In the genomic region with DNA sequence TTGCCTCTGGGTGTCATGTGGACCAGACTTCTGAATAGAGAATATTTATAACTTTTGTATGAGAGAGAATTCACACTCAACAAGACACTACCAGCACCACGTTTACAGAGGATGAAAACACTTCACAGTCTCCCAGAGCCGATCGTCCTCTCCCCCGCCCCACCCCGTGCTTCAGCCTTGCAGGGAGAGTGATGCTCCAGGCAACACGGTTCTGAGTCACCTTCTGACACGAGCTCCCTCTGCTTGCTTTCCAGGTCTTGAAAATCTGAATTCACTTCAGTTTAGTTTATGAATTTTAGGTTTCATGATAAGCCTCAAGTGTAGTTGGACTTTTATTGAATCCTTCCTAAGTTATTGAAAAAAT, we compare ENCODE assay signal across 9 cellular contexts. TPM values are rescaled to one million over a fixed set of nuclear protein-coding genes. Genes with fewer than 3 reads are reported as not detected.
DNase-seq lines count a peak whose midpoint lies in the region; ATAC-seq, FAIRE-seq and TF ChIP-seq lines count a peak whose summit lies in the region.
"Had no signal": no experiment of that assay in that cellular context is flagged by ENCODE, and none has a peak within 500 bp of the region (broad histone marks: within the 10 kb centered on the region; RNA-seq: fewer than 3 reads in every experiment).

No MANE protein-coding gene starts in this region.

- intact Hi-C loops in mucosa of descending colon (cut with DNase I, micrococcal nuclease) (no loop called here), prostate gland (cut with DNase I) (no loop called here)

- peak; percentile 7 for ATAC-seq in mucosa of descending colon
- ATAC-seq in GM18909 (IDR thresholded peaks at IDR 0.05; ENCODE audit: poor library complexity, unreplicated experiment), result no peak

- FAIRE-seq in bronchial epithelial cell (lab: Jason Lieb, UNC), result no peak
- FAIRE-seq in urothelium cell line (lab: Jason Lieb, UNC), result no peak

- TF ChIP-seq CTCF in bronchial epithelial cell (IDR thresholded peaks at IDR 0.05; ENCODE audit: insufficient read depth, low read length, severe bottlenecking), result no peak
- no peak for TF ChIP-seq CTCF in mucosa of descending colon (IDR thresholded peaks at IDR 0.05)
- no peak for TF ChIP-seq CTCF in prostate gland (IDR thresholded peaks at IDR 0.05)

- H3K4me3 ChIP-seq in bronchial epithelial cell (ENCODE audit: low read depth, low read length) (no peak overlapping the region), mucosa of descending colon (no peak overlapping the region), prostate gland (no peak overlapping the region)

- TF ChIP-seq POLR2A in prostate gland (IDR thresholded peaks at IDR 0.05), result no peak

- H3K27me3 ChIP-seq in bronchial epithelial cell (ENCODE audit: control insufficient read depth, insufficient read depth, low read length) (no peaks in the 10 kb centered on the region), prostate gland (replicated peaks; ENCODE audit: insufficient read depth) (no peaks in the 10 kb centered on the region)

- 63% methylated on average over 7 of the region's 7 CpGs for WGBS in prostate gland

- no peaks in the 10 kb centered on the region for H3K4me1 ChIP-seq in mucosa of descending colon (ENCODE audit: low read depth)
- H3K4me1 ChIP-seq in prostate gland (replicated peaks), result no peaks in the 10 kb centered on the region

- DNase-seq in ELR (ENCODE audit: low read depth), result peak; percentile 74
- peak; percentile 60 for DNase-seq in NCI-H226
- peak; percentile 71 for DNase-seq in bronchial epithelial cell (ENCODE audit: low read depth)
- no peak for DNase-seq in mucosa of descending colon
- no peak for DNase-seq in urothelium cell line (ENCODE audit: low spot score)
- no peak for DNase-seq in prostate gland (ENCODE audit: low spot score)
- DNase-seq: effector CD4-positive, alpha-beta T cell; NCI-H1417 treated with DMSO at 0.1 percent for 48 hours had no signal

- no peak overlapping the region for H3K27ac ChIP-seq in prostate gland

- H3K36me3 ChIP-seq in bronchial epithelial cell (ENCODE audit: control insufficient read depth, insufficient read depth, low read length) (peaks cover 17% of the 10 kb centered on the region), mucosa of descending colon (ENCODE audit: low read depth) (no peaks in the 10 kb centered on the region), prostate gland (no peaks in the 10 kb centered on the region)

- H3K9me3 ChIP-seq in mucosa of descending colon, result no peaks in the 10 kb centered on the region
- H3K9me3 ChIP-seq in prostate gland, result no peaks in the 10 kb centered on the region

RNA-seq across cellular contexts. Expression of a gene that starts 59.8 kb away (rescaled TPM):
- not detected in 2 replicates for total RNA-seq in bronchial epithelial cell
- 1 to 10 TPM; 1.9 to 3.4 (median 2.7) TPM for total RNA-seq in mucosa of descending colon
- total RNA-seq in prostate gland, result 1 to 10 TPM; 2.5 to 4.4 TPM

Comparison
In these comparisons a context has a peak if more than half of its experiments do, and no peak if none do; other contexts are left out.
1. DNase-seq: peak in ELR (single experiment), NCI-H226 (single experiment) and bronchial epithelial cell (single experiment); none in mucosa of descending colon (0 of 3), urothelium cell line (single experiment) and prostate gland (single experiment).